In the genomic region with DNA sequence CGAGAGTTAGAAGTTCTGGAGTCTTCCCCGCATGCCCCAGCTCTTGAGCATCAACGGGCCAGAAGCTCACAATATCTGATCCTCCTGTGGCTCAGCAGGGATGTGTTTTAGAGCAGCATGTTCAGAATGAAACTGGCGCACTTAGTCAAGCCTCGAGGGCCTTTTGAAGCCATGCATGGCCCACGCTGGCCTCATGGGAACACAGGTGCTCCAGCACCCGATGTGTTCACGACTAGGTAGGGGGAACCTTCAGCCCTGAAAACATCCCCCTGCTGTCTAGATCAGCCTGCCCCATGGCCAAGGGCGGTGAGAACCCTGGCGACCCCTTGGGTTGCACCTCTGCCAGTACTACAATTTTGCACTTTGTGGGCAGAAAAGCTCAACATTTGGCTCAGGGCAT, we compare ENCODE assay signal across 23 cellular contexts. TPM values are rescaled to one million over a fixed set of nuclear protein-coding genes. Genes with fewer than 3 reads are reported as not detected.
DNase-seq lines count a peak whose midpoint lies in the region; ATAC-seq and TF ChIP-seq lines count a peak whose summit lies in the region.
"Had no signal": no experiment of that assay in that cellular context is flagged by ENCODE, and none has a peak within 500 bp of the region (broad histone marks: within the 10 kb centered on the region; RNA-seq: fewer than 3 reads in every experiment).

No MANE protein-coding gene starts in this region.

- intact Hi-C loops in sciatic nerve (cut with DNase I), result no loop called here

- in situ Hi-C loops in GM13977 (cut with MboI; ENCODE audit: low pct_unique_long_range_greater_than_20kb, low sequenced_read_pairs, unreplicated experiment), result no loop called here

- DNase-seq in GM13977 (ENCODE audit: low spot score) (peak; percentile 14), NAMALWA (ENCODE audit: low spot score) (peak; percentile 29), sciatic nerve (ENCODE audit: low spot score) (no peak), NCI-H187 treated with DMSO at 0.1 percent for 48 hours (lab: John Stamatoyannopoulos, UW) (no peak), GDM1 (lab: John Stamatoyannopoulos, UW) (no peak), NCI-H187 (lab: John Stamatoyannopoulos, UW) (no peak)
- DNase-seq: activated CD4-positive, alpha-beta T cell treated with anti-CD3 and anti-CD28 coated beads, Interleukin-2, amount 50 U/mL, for 48 hours; activated naive CD4-positive, alpha-beta T cell treated with Interleukin-2 at 50 U/mL for 16 hours; anterior cingulate cortex; CD4-positive, alpha-beta memory T cell; dermis blood vessel endothelial cell; H9; left colon; mesenchymal stem cell; NCI-H1417; NCI-H2107; NCI-H524; SK-N-SH; stimulated activated CD4-positive, alpha-beta T cell treated with anti-CD3 and anti-CD28 coated beads, Interleukin-4, amount 100 ng/mL, for 1 hour; stomach had no signal

- peak; percentile 74 for ATAC-seq in HG02759 (IDR thresholded peaks at IDR 0.05; ENCODE audit: unreplicated experiment)
- ATAC-seq in sciatic nerve, result peak; percentile 26
- ATAC-seq: HepG2, left colon, WTC11 had no signal

- no peak for TF ChIP-seq CTCF in GM13977 (IDR thresholded peaks at IDR 0.05; ENCODE audit: extremely low read depth, insufficient read depth, missing control alignments)

RNA-seq across cellular contexts. Expression of a gene that starts 32.8 kb away (rescaled TPM):
- total RNA-seq in sciatic nerve, result 50.3 TPM

Comparison
In these comparisons a context has a peak if more than half of its experiments do, and no peak if none do; other contexts are left out.
1. DNase-seq: peak in GM13977 (single experiment) and NAMALWA (single experiment); none in sciatic nerve (single experiment), NCI-H187 treated with DMSO at 0.1 percent for 48 hours (single experiment), GDM1 (single experiment) and NCI-H187 (0 of 2).